Comparison of ENCODE assay signal across 13 cellular contexts in the genomic region with DNA sequence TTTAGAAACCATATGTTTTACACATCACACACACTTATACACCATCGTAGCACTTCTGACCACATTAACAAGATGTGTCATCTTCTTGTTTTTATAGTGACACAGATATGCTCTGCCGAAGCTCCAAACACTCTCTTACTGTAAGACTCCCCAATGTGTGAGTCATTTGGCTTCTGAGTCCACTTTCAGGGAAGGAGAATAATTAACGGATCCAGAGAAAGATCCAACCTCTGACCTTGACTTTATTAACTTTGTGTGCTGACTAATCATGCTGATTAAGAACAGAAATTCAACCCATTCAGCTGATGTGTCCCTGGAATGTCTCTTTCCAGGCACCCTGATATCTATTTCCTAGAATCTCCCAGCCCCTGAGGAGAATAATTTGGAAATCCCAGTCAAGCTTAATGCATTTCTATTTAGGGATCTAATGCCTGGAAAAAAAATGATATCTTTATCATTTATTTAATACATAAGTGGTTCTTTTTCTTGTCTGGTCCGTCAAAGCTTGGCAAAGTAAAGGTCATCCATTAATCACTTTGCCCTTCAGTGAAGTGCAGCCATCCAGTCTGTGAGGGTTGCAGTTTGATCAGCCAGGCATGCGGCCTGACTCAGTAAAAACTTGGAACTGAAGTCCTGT.
DNase-seq lines count a peak whose midpoint lies in the region; ATAC-seq and TF ChIP-seq lines count a peak whose summit lies in the region.
"Had no signal": no experiment of that assay in that cellular context is flagged by ENCODE, and none has a peak within 500 bp of the region (broad histone marks: within the 10 kb centered on the region; RNA-seq: fewer than 3 reads in every experiment).

No MANE protein-coding gene starts in this region.

- H3K27me3 Mint-ChIP-seq in immature natural killer cell (ENCODE audit: low read depth in 3 of 3) = no peaks in the 10 kb centered on the region

- H3K9me3 Mint-ChIP-seq in immature natural killer cell = peaks cover 0 to 9% (median 3%) of the 10 kb centered on the region in 6 donors

- H3K4me3 ChIP-seq in SJSA1 (no peak overlapping the region), fibroblast of villous mesenchyme (ENCODE audit: low read depth, low read length) (no peak overlapping the region), skeletal muscle satellite cell (ENCODE audit: low read length) (no peak overlapping the region)

- H3K9me3 ChIP-seq in SJSA1 (replicated peaks) (no peaks in the 10 kb centered on the region), skeletal muscle satellite cell (replicated peaks; ENCODE audit: low read length) (no peaks in the 10 kb centered on the region)

- H3K4me1 Mint-ChIP-seq in immature natural killer cell = no peaks in the 10 kb centered on the region
- H3K4me1 Mint-ChIP-seq: stimulated activated effector memory CD8-positive, alpha-beta T cell treated with anti-CD3 and anti-CD28 coated beads, Interleukin-12 subunit alpha, Interleukin-12 subunit beta, amount 100 ng/mL, for 72 hours had no signal

- ATAC-seq in HG03280 (IDR thresholded peaks at IDR 0.05; ENCODE audit: unreplicated experiment) = no peak
- ATAC-seq: activated naive CD4-positive, alpha-beta T cell treated with anti-CD3 and anti-CD28 coated beads, Interleukin-2, amount 50 U/mL, for 72 hours; Right ventricle myocardium inferior; stimulated activated effector memory CD8-positive, alpha-beta T cell treated with anti-CD3 and anti-CD28 coated beads, Interleukin-12 subunit alpha, Interleukin-12 subunit beta, amount 100 ng/mL, for 72 hours had no signal

- DNase-seq in GM04504 (ENCODE audit: low read depth) = peak; percentile 36
- peak; percentile 46 to 55 for DNase-seq in SJSA1 (ENCODE audit: low read depth in 1 of 2, low spot score in 2 of 2)
- peak; percentile 76 for DNase-seq in fibroblast of villous mesenchyme (ENCODE audit: low read depth)
- no peak for DNase-seq in SK-N-DZ (ENCODE audit: low spot score)
- DNase-seq in immature natural killer cell = no peak
- no peak for DNase-seq in NCI-H1417 (lab: John Stamatoyannopoulos, UW)
- DNase-seq: NCI-H187; stimulated activated CD4-positive, alpha-beta T cell treated with anti-CD3 and anti-CD28 coated beads, Interleukin-12 subunit alpha, Interleukin-12 subunit beta, amount 100 ng/mL, for 4 hours had no signal

- no peak overlapping the region for H3K4me3 Mint-ChIP-seq in immature natural killer cell
- H3K4me3 Mint-ChIP-seq: stimulated activated effector memory CD8-positive, alpha-beta T cell treated with anti-CD3 and anti-CD28 coated beads, Interleukin-12 subunit alpha, Interleukin-12 subunit beta, amount 100 ng/mL, for 72 hours had no signal

- H3K27me3 ChIP-seq in SJSA1 (replicated peaks) (no peaks in the 10 kb centered on the region), skeletal muscle satellite cell (ENCODE audit: control insufficient read depth, insufficient read depth, low read length) (no peaks in the 10 kb centered on the region)

- H3K4me2 ChIP-seq in skeletal muscle satellite cell (ENCODE audit: low read length) = peak overlapping the region; percentile 32

- H3K36me3 Mint-ChIP-seq in immature natural killer cell = no peaks in the 10 kb centered on the region
- H3K36me3 Mint-ChIP-seq: activated naive CD4-positive, alpha-beta T cell treated with anti-CD3 and anti-CD28 coated beads, Interleukin-2, amount 50 U/mL, for 72 hours; stimulated activated effector memory CD8-positive, alpha-beta T cell treated with anti-CD3 and anti-CD28 coated beads, Interleukin-12 subunit alpha, Interleukin-12 subunit beta, amount 100 ng/mL, for 72 hours had no signal

- no peaks in the 10 kb centered on the region for H3K36me3 ChIP-seq in SJSA1
- H3K36me3 ChIP-seq in skeletal muscle satellite cell (ENCODE audit: insufficient read depth, low read length) = no peaks in the 10 kb centered on the region

- peaks cover 12% of the 10 kb centered on the region for H3K4me1 ChIP-seq in SJSA1 (replicated peaks)
- peaks cover 16% of the 10 kb centered on the region for H3K4me1 ChIP-seq in skeletal muscle satellite cell (ENCODE audit: control insufficient read depth, insufficient read depth, low read length)

- H3K27ac Mint-ChIP-seq in immature natural killer cell = no peak overlapping the region
- H3K27ac Mint-ChIP-seq: activated naive CD4-positive, alpha-beta T cell treated with anti-CD3 and anti-CD28 coated beads, Interleukin-2, amount 50 U/mL, for 72 hours; stimulated activated effector memory CD8-positive, alpha-beta T cell treated with anti-CD3 and anti-CD28 coated beads, Interleukin-12 subunit alpha, Interleukin-12 subunit beta, amount 100 ng/mL, for 72 hours had no signal

- H3K27ac ChIP-seq in SJSA1 = no peak overlapping the region

- no peak overlapping the region for H3K9ac ChIP-seq in skeletal muscle satellite cell (ENCODE audit: low read depth, low read length)

- TF ChIP-seq CTCF in fibroblast of villous mesenchyme (IDR thresholded peaks at IDR 0.05; ENCODE audit: insufficient read depth, low read depth, low read length) = no peak

Comparison
In these comparisons a context has a peak if more than half of its experiments do, and no peak if none do; other contexts are left out.
1. DNase-seq: peak in GM04504 (single experiment), SJSA1 (2 of 2) and fibroblast of villous mesenchyme (single experiment); none in SK-N-DZ (single experiment), immature natural killer cell (0 of 3) and NCI-H1417 (0 of 3).